Comparison of ENCODE assay signal across 12 cellular contexts in the genomic region with DNA sequence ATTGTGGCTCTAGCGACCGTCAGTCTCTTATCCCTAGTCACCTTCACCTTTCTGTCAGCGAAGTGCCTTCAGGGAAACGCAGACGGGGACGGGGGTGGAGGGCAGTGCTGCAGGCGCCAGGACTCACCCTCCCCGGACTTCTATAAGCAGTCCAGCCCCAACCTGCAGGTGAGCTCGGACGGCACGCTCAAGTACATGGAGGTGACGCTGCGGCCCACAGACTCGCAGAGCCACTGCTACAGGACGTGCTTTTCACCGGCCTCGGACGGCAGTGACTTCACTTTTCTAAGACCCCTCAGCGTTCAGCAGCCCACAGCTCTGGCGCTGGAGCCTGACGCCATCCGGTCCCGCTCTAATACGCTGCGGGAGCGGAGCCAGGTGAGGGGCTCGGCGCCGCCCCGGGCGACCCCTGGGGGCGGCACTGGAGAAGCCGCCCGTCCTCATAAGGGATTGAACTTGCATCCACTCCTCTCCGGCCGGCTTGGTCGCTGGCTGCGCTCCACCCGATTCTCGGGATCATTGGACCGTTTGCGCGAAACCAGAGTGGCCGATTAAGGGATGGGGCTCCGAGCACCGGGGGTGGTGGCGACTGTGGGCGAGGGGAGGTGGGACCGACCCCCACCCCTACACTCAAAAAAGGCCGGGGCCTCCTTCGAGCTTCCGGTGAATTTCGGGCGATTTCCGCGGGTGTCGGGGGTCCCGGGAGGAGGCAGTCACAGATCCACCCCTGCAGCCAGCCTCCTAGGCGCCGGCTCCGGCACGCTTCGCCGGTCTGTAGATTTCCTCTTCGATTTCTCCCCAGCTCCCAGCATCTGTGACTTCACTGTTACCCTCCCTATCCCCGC. TPM values are rescaled to one million over a fixed set of nuclear protein-coding genes. Genes with fewer than 3 reads are reported as not detected.
DNase-seq lines count a peak whose midpoint lies in the region; ATAC-seq, FAIRE-seq and TF ChIP-seq lines count a peak whose summit lies in the region.
"Had no signal": no experiment of that assay in that cellular context is flagged by ENCODE, and none has a peak within 500 bp of the region (broad histone marks: within the 10 kb centered on the region; RNA-seq: fewer than 3 reads in every experiment).

No MANE protein-coding gene starts in this region.

- intact Hi-C loops in activated CD8-positive, alpha-beta T cell treated with anti-CD3 and anti-CD28 coated beads for 36 hours (cut with micrococcal nuclease): no loop called here
- intact Hi-C loops in aorta (cut with DNase I): no loop called here
- intact Hi-C loops in pancreas (cut with DNase I): no loop called here
- intact Hi-C loops in esophagus squamous epithelium (cut with DNase I): no loop called here

- peak overlapping the region; percentile 25 for H3K27ac Mint-ChIP-seq in activated CD8-positive, alpha-beta T cell treated with anti-CD3 and anti-CD28 coated beads for 36 hours
- H3K27ac Mint-ChIP-seq in naive B cell: peak overlapping the region in 2 of 6 donors; percentile 67 to 93

- no peak for FAIRE-seq in pancreas (lab: Jason Lieb, UNC)

- H3K4me1 Mint-ChIP-seq in activated CD8-positive, alpha-beta T cell treated with anti-CD3 and anti-CD28 coated beads for 36 hours (ENCODE audit: low read depth): peaks cover 8% of the 10 kb centered on the region
- H3K4me1 Mint-ChIP-seq in naive B cell: peaks cover 11 to 28% (median 17%) of the 10 kb centered on the region in 3 donors

- POLR2A ChIA-PET in activated CD8-positive, alpha-beta T cell treated with anti-CD3 and anti-CD28 coated beads for 36 hours (lab: Charles Lee): interaction anchor here (0.9 kb wide), 1 partner anchor 172 kb away, joined by 4 read pairs; no protein-coding TSS in a partner anchor

- peaks cover 79% of the 10 kb centered on the region for H3K27me3 Mint-ChIP-seq in activated CD8-positive, alpha-beta T cell treated with anti-CD3 and anti-CD28 coated beads for 36 hours
- peaks cover 73 to 96% (median 76%) of the 10 kb centered on the region in 3 donors for H3K27me3 Mint-ChIP-seq in naive B cell

- H3K36me3 Mint-ChIP-seq in activated CD8-positive, alpha-beta T cell treated with anti-CD3 and anti-CD28 coated beads for 36 hours (ENCODE audit: low read depth): no peaks in the 10 kb centered on the region
- H3K36me3 Mint-ChIP-seq in naive B cell: peaks cover 7 to 9% of the 10 kb centered on the region in 2 donors

- peak overlapping the region; percentile 68 for H3K4me3 Mint-ChIP-seq in activated CD8-positive, alpha-beta T cell treated with anti-CD3 and anti-CD28 coated beads for 36 hours
- peak overlapping the region; percentile 67 to 92 (median 82) for H3K4me3 Mint-ChIP-seq in naive B cell

- DNase-seq in GM12864 (ENCODE audit: low read depth) (no peak), naive B cell (no peak), aorta (no peak), pancreas (no peak), NCI-H82 treated with DMSO at 0.1 percent for 48 hours (lab: John Stamatoyannopoulos, UW; ENCODE audit: unreplicated experiment) (no peak), esophagus squamous epithelium (lab: John Stamatoyannopoulos, UW) (no peak)
- DNase-seq in activated CD8-positive, alpha-beta T cell treated with anti-CD3 and anti-CD28 coated beads for 36 hours: no peak
- DNase-seq: mucosa of descending colon, NCI-H524 treated with DMSO at 0.1 percent for 48 hours, T-helper 9 cell, uterus had no signal

- no peaks in the 10 kb centered on the region for H3K4me1 ChIP-seq in aorta (ENCODE audit: control insufficient read depth in 1 of 2, insufficient read depth in 2 of 2, low read length in 2 of 2)
- H3K4me1 ChIP-seq in pancreas: no peaks in the 10 kb centered on the region
- H3K4me1 ChIP-seq in esophagus squamous epithelium: peaks cover 13 to 69% (median 21%) of the 10 kb centered on the region in 3 donors
- H3K4me1 ChIP-seq: uterus had no signal

- no peaks in the 10 kb centered on the region for H3K36me3 ChIP-seq in aorta (ENCODE audit: control insufficient read depth in 1 of 2, insufficient read depth in 2 of 2, low read length in 1 of 2)
- H3K36me3 ChIP-seq in pancreas: no peaks in the 10 kb centered on the region
- peaks cover 0 to 71% (median 0%) of the 10 kb centered on the region in 3 donors for H3K36me3 ChIP-seq in esophagus squamous epithelium
- H3K36me3 ChIP-seq: uterus had no signal

- H3K9me3 ChIP-seq in aorta (ENCODE audit: control insufficient read depth, low read length) (no peaks in the 10 kb centered on the region), pancreas (no peaks in the 10 kb centered on the region), esophagus squamous epithelium (no peaks in the 10 kb centered on the region)
- H3K9me3 ChIP-seq: mucosa of descending colon, uterus had no signal

- H3K27ac ChIP-seq in aorta (ENCODE audit: low read depth in 1 of 2, low read length in 2 of 2) (no peak overlapping the region), pancreas (no peak overlapping the region), esophagus squamous epithelium (no peak overlapping the region)
- H3K27ac ChIP-seq: uterus had no signal

- no peak for TF ChIP-seq CTCF in GM12864 (IDR thresholded peaks at IDR 0.05; ENCODE audit: low read depth, low read length, missing control alignments)
- TF ChIP-seq CTCF in activated CD8-positive, alpha-beta T cell treated with anti-CD3 and anti-CD28 coated beads for 36 hours (IDR thresholded peaks at IDR 0.05): no peak
- no peak for TF ChIP-seq CTCF in pancreas (IDR thresholded peaks at IDR 0.05)
- TF ChIP-seq CTCF in esophagus squamous epithelium (IDR thresholded peaks at IDR 0.05): no peak

- no peak for TF ChIP-seq POLR2A in esophagus squamous epithelium (IDR thresholded peaks at IDR 0.05)

- no peaks in the 10 kb centered on the region for H3K27me3 ChIP-seq in aorta (ENCODE audit: control insufficient read depth in 1 of 2, insufficient read depth in 2 of 2, low read length in 1 of 2)
- H3K27me3 ChIP-seq in pancreas: no peaks in the 10 kb centered on the region
- H3K27me3 ChIP-seq in esophagus squamous epithelium: peaks cover 0 to 24% (median 0%) of the 10 kb centered on the region in 4 donors
- H3K27me3 ChIP-seq: uterus had no signal

- H3K9me3 Mint-ChIP-seq in activated CD8-positive, alpha-beta T cell treated with anti-CD3 and anti-CD28 coated beads for 36 hours: no peaks in the 10 kb centered on the region
- H3K9me3 Mint-ChIP-seq in naive B cell: peaks cover 0 to 7% (median under 1%) of the 10 kb centered on the region in 7 donors

- H3K4me3 ChIP-seq in GM12864 (ENCODE audit: low read depth, low read length): peak overlapping the region; percentile 39
- no peak overlapping the region for H3K4me3 ChIP-seq in aorta (ENCODE audit: low read length in 2 of 2)
- H3K4me3 ChIP-seq in pancreas: peak overlapping the region in 1 of 4 donors; percentile 8
- peak overlapping the region in 2 of 4 donors; percentile 13 to 28 for H3K4me3 ChIP-seq in esophagus squamous epithelium
- H3K4me3 ChIP-seq: mucosa of descending colon, uterus had no signal

- ATAC-seq in GM21619 (IDR thresholded peaks at IDR 0.05; ENCODE audit: unreplicated experiment) (peak; percentile 33), naive B cell (ENCODE audit: low read depth in 2 of 2) (peak in 1 of 2 donors; percentile 45), aorta (ENCODE audit: low FRiP score) (no peak), pancreas (no peak)
- no peak for ATAC-seq in activated CD8-positive, alpha-beta T cell treated with anti-CD3 and anti-CD28 coated beads for 36 hours
- ATAC-seq: mucosa of descending colon had no signal

- WGBS in aorta, 2 donors: 74 to 79% methylated on average over 64 to 66 of the region's 66 CpGs
- 57 to 58% methylated on average over 65 to 66 of the region's 66 CpGs for WGBS in pancreas, 2 donors
- WGBS in esophagus squamous epithelium, 2 donors: 57 to 62% methylated on average over 30 to 42 of the region's 66 CpGs

- CTCF ChIA-PET in activated CD8-positive, alpha-beta T cell treated with anti-CD3 and anti-CD28 coated beads for 36 hours (lab: Charles Lee): interaction anchor here (0.7 to 2.7 kb wide), 6 partner anchors 13 to 78 kb away, joined by 3 to 10 read pairs (median 3); partner anchors contain the start of genes PCDHGA10 and PCDHGA11

RNA-seq across cellular contexts. Expression of gene PCDHGC5, which starts 2.7 kb away (rescaled TPM):
- not detected for total RNA-seq in activated CD8-positive, alpha-beta T cell treated with anti-CD3 and anti-CD28 coated beads for 36 hours
- polyA plus RNA-seq in naive B cell (ENCODE audit: low read depth in 6 of 6) (not detected), aorta (under 1 TPM; 0.25 to 0.84 TPM), pancreas (under 1 TPM; 0.09 to 0.61 TPM)
- total RNA-seq in aorta (1 to 10 TPM; 2.8 to 6.3 TPM), pancreas (under 1 TPM; 0.17 to 0.98 (median 0.76) TPM), esophagus squamous epithelium (1 to 10 TPM in 3 of 4 donors, under 1 TPM in 1; 0.26 to 1.7 (median 1.5) TPM)

RNA-seq across cellular contexts. Expression of gene PCDHGC4, which starts 6.7 kb away (rescaled TPM):
- total RNA-seq in activated CD8-positive, alpha-beta T cell treated with anti-CD3 and anti-CD28 coated beads for 36 hours: not detected
- not detected for polyA plus RNA-seq in naive B cell (ENCODE audit: low read depth in 6 of 6)
- total RNA-seq in aorta: 1 to 10 TPM; 2.8 to 6.1 TPM
- polyA plus RNA-seq in aorta: under 1 TPM; 0.05 to 0.38 TPM
- total RNA-seq in pancreas: 1 to 10 TPM in 3 of 6 donors, under 1 TPM in 3; 0.41 to 1.4 (median 0.91) TPM
- polyA plus RNA-seq in pancreas: under 1 TPM; 0.35 to 0.65 TPM
- total RNA-seq in esophagus squamous epithelium: 1 to 10 TPM in 3 of 4 donors, under 1 TPM in 1; 0.21 to 3.3 (median 2.1) TPM

RNA-seq across cellular contexts. Expression of gene PCDHGC3, which starts 15.8 kb away (rescaled TPM):
- not detected for total RNA-seq in activated CD8-positive, alpha-beta T cell treated with anti-CD3 and anti-CD28 coated beads for 36 hours
- under 1 TPM in 3 of 6 donors, not detected in 3; 0.35 to 0.86 (median 0.61) TPM for polyA plus RNA-seq in naive B cell (ENCODE audit: low read depth in 6 of 6)
- 100 to 1,000 TPM in 1 of 2 donors, 10 to 100 TPM in 1; 67.3 to 116 TPM for total RNA-seq in aorta
- 10 to 100 TPM; 23.9 to 99.0 TPM for polyA plus RNA-seq in aorta
- 10 to 100 TPM in 5 of 6 donors, 1 to 10 TPM in 1; 9.1 to 25.3 (median 16.7) TPM for total RNA-seq in pancreas
- 10 to 100 TPM; 20.0 to 23.1 TPM for polyA plus RNA-seq in pancreas
- total RNA-seq in esophagus squamous epithelium: 10 to 100 TPM; 36.6 to 52.5 (median 38.6) TPM

Comparison
In these comparisons a context has a peak if more than half of its experiments do, and no peak if none do; other contexts are left out.
1. RNA of gene PCDHGC3, which starts 15.8 kb away (total RNA-seq): 67.3 to 116 TPM in aorta, 36.6 to 52.5 TPM in esophagus squamous epithelium and 9.1 to 25.3 TPM in pancreas; not detected in activated CD8-positive, alpha-beta T cell treated with anti-CD3 and anti-CD28 coated beads for 36 hours; every median in the first group is over 4 times any median in the second.